ENCODE assay signal across 19 cellular contexts in genomic region chr3:190012784-190013183, GRCh38.
DNase-seq lines count a peak whose midpoint lies in the region; ATAC-seq and TF ChIP-seq lines count a peak whose summit lies in the region.
"Had no signal": no experiment of that assay in that cellular context is flagged by ENCODE, and none has a peak within 500 bp of the region (broad histone marks: within the 10 kb centered on the region; RNA-seq: fewer than 3 reads in every experiment).

No MANE protein-coding gene starts in this region.

- H4K20me1 ChIP-seq in hepatocyte (ENCODE audit: insufficient read depth, poor library complexity, severe bottlenecking): no peaks in the 10 kb centered on the region
- H4K20me1 ChIP-seq: BLaER1 had no signal

- DNase-seq in HK-2 (ENCODE audit: unreplicated experiment) (peak; percentile 15), SW480 (ENCODE audit: low spot score) (peak; percentile 35), hepatocyte (ENCODE audit: low spot score) (peak; percentile 15), retinal pigment epithelial cell (ENCODE audit: low read depth) (no peak), NCI-H345 (lab: John Stamatoyannopoulos, UW) (no peak), Right ventricle myocardium inferior (ENCODE audit: missing footprints) (no peak), dedifferentiated amniotic fluid mesenchymal stem cell (ENCODE audit: extremely low spot score) (no peak)
- DNase-seq: activated CD8-positive, alpha-beta memory T cell treated with anti-CD3 and anti-CD28 coated beads, Interleukin-2, amount 50 U/mL, for 48 hours; activated naive CD4-positive, alpha-beta T cell treated with anti-CD3 and anti-CD28 coated beads, Interleukin-2, amount 50 U/mL, for 16 hours; effector memory CD8-positive, alpha-beta T cell; immature natural killer cell; NCI-H1930; occipital lobe; stimulated activated naive CD4-positive, alpha-beta T cell treated with Interleukin-2 at 50 U/mL for 16 hours; upper lobe of right lung had no signal

- H3K9me3 ChIP-seq in hepatocyte (ENCODE audit: low read depth): no peaks in the 10 kb centered on the region
- H3K9me3 ChIP-seq: BLaER1, gastroesophageal sphincter, upper lobe of right lung had no signal

- H3K36me3 ChIP-seq in hepatocyte (replicated peaks; ENCODE audit: insufficient read depth, low read depth): no peaks in the 10 kb centered on the region
- H3K36me3 ChIP-seq: BLaER1, gastroesophageal sphincter, upper lobe of right lung had no signal

- H3K27ac ChIP-seq in hepatocyte: peak overlapping the region; percentile 70
- H3K27ac ChIP-seq: BLaER1, gastroesophageal sphincter, upper lobe of right lung had no signal

- intact Hi-C loops in Right ventricle myocardium inferior (cut with DNase I): no loop called here

- ATAC-seq in HG03039 (IDR thresholded peaks at IDR 0.05; ENCODE audit: unreplicated experiment): no peak
- ATAC-seq in Right ventricle myocardium inferior: no peak
- ATAC-seq: activated CD4-positive, CD25-positive, alpha-beta regulatory T cell treated with anti-CD3 and anti-CD28 coated beads, Interleukin-2, amount 50 U/mL, for 24 hours; effector memory CD8-positive, alpha-beta T cell; gastroesophageal sphincter had no signal

- H2AFZ ChIP-seq in hepatocyte: peak overlapping the region; percentile 18

- no peak for TF ChIP-seq CTCF in hepatocyte (IDR thresholded peaks at IDR 0.05; ENCODE audit: poor library complexity)
- TF ChIP-seq CTCF in retinal pigment epithelial cell (conservative IDR thresholded peaks at IDR 0.05; ENCODE audit: low read depth, low read length): no peak

- H3K9me2 ChIP-seq in hepatocyte (replicated peaks; ENCODE audit: insufficient read depth): no peaks in the 10 kb centered on the region

- peaks cover 27% of the 10 kb centered on the region for H3K4me1 ChIP-seq in hepatocyte (ENCODE audit: insufficient read depth)
- H3K4me1 ChIP-seq: upper lobe of right lung had no signal

- H3K27me3 ChIP-seq in hepatocyte: no peaks in the 10 kb centered on the region
- H3K27me3 ChIP-seq: BLaER1, gastroesophageal sphincter, upper lobe of right lung had no signal

- 51% methylated on average over 6 of the region's 6 CpGs for WGBS in hepatocyte (ENCODE audit: low lambda C conversion rate, missing lambda C conversion rate)

- H3K79me2 ChIP-seq in hepatocyte: no peaks in the 10 kb centered on the region

- H3K4me2 ChIP-seq in hepatocyte: peak overlapping the region; percentile 62
- H3K4me2 ChIP-seq: BLaER1 had no signal

- H3K4me3 ChIP-seq in hepatocyte (no peak overlapping the region), retinal pigment epithelial cell (ENCODE audit: low read length) (peak overlapping the region; percentile 15)
- H3K4me3 ChIP-seq: BLaER1, gastroesophageal sphincter, upper lobe of right lung had no signal

Comparison
In these comparisons a context has a peak if more than half of its experiments do, and no peak if none do; other contexts are left out.
1. DNase-seq: peak in HK-2 (single experiment), SW480 (single experiment) and hepatocyte (single experiment); none in retinal pigment epithelial cell (single experiment), NCI-H345 (single experiment), Right ventricle myocardium inferior (single experiment) and dedifferentiated amniotic fluid mesenchymal stem cell (single experiment).